ENCODE assay signal across 8 cellular contexts in the genomic region with DNA sequence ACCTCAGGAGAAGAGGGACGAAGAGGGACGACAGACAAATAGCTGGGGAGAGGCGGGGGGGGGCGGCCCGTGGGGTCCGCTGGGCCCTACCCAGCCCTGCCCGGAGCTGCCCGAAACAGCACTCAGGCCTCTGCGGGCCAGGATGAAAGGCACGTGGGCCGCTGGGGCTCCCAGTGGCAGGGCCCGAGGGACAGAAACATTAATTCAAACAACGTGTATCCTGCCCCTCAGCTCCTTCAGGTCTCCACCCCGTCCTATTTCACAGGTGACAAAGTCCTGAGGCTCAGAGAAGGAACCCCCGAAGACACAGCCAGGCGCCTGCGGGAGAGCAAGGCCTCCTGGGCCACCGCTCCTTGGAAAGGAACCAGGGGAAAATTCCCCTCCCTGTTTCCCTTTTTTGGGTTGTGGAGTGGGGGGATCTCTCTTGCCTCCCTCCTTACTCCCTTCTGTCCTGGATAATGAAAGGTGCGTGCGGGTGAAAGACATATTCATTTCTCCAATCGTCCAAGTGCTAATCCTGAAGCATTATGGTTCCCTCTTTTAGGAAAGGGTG.
A peak's percentile ranks its signal among the peaks of the same experiment; 100 is the strongest.
DNase-seq lines count a peak whose midpoint lies in the region; ATAC-seq and TF ChIP-seq lines count a peak whose summit lies in the region.

No MANE protein-coding gene starts in this region.

- H3K36me3 Mint-ChIP-seq in nephron progenitor cell (ENCODE audit: low read depth), result no peaks in the 10 kb centered on the region

- H3K4me1 ChIP-seq in DOHH2 (ENCODE audit: control insufficient read depth, low read length), result peaks cover 7% of the 10 kb centered on the region; the same call in 1 of the 2 replicates

- peaks cover 10% of the 10 kb centered on the region for H3K4me1 Mint-ChIP-seq in nephron progenitor cell

- H3K9me3 ChIP-seq in DOHH2 (ENCODE audit: control insufficient read depth, insufficient read depth, low read length) (no peaks in the 10 kb centered on the region), MG63 (no peaks in the 10 kb centered on the region)

- H3K27me3 Mint-ChIP-seq in nephron progenitor cell (ENCODE audit: low read depth, poor library complexity), result peaks cover 23% of the 10 kb centered on the region

- no peaks in the 10 kb centered on the region for H3K79me2 ChIP-seq in DOHH2 (ENCODE audit: control insufficient read depth, low read length)

- peak overlapping the region; percentile 51 for H3K4me2 ChIP-seq in DOHH2 (ENCODE audit: low read length)

- no peak overlapping the region for H3K27ac Mint-ChIP-seq in nephron progenitor cell

- H3K4me3 Mint-ChIP-seq in nephron progenitor cell, result peak overlapping the region; percentile 92

- H3K36me3 ChIP-seq in DOHH2 (ENCODE audit: control insufficient read depth, low read length) (no peaks in the 10 kb centered on the region), brain microvascular endothelial cell (replicated peaks) (no peaks in the 10 kb centered on the region), MG63 (no peaks in the 10 kb centered on the region)

- no peak for DNase-seq in brain microvascular endothelial cell
- DNase-seq in nephron progenitor cell, result no peak
- DNase-seq in AG08396 (ENCODE audit: low spot score), result no peak
- no peak for DNase-seq in SKM-1 treated with dmso at 0.1 percent for 144 hours (lab: John Stamatoyannopoulos, UW; ENCODE audit: unreplicated experiment)
- DNase-seq in MG63, result no peak

- in situ Hi-C loops in brain microvascular endothelial cell (cut with HindIII; ENCODE audit: low pct_ligation_motif_present, low sequenced_read_pairs), result no loop called here

- H3K9me2 ChIP-seq in DOHH2 (replicated peaks; ENCODE audit: control insufficient read depth, low read length), result no peaks in the 10 kb centered on the region

- no peaks in the 10 kb centered on the region for H4K20me1 ChIP-seq in DOHH2 (ENCODE audit: control insufficient read depth, insufficient read depth, low read depth, low read length)

- H3F3A ChIP-seq in DOHH2 (ENCODE audit: control insufficient read depth, insufficient read depth), result no peaks in the 10 kb centered on the region

- H3K4me3 ChIP-seq in DOHH2 (ENCODE audit: low read length) (no peak overlapping the region; the same call in 1 of the 2 replicates), brain microvascular endothelial cell (ENCODE audit: low read depth, low read length) (peak overlapping the region; percentile 47), MG63 (no peak overlapping the region)

- H3K27me3 ChIP-seq in DOHH2 (ENCODE audit: control insufficient read depth, low read length) (peaks cover 55% of the 10 kb centered on the region), brain microvascular endothelial cell (replicated peaks) (peaks cover 18% of the 10 kb centered on the region), MG63 (peaks cover 16% of the 10 kb centered on the region)

- ATAC-seq in HG02642 (IDR thresholded peaks at IDR 0.05; ENCODE audit: poor library complexity, unreplicated experiment) (peak; percentile 37), GM19455 (IDR thresholded peaks at IDR 0.05; ENCODE audit: unreplicated experiment) (no peak)

- TF ChIP-seq CTCF in DOHH2 (IDR thresholded peaks at IDR 0.05; ENCODE audit: low read depth, low read length, poor library complexity, severe bottlenecking) (no peak), brain microvascular endothelial cell (IDR thresholded peaks at IDR 0.05; ENCODE audit: low read depth, low read length, missing control alignments) (no peak), nephron progenitor cell (IDR thresholded peaks at IDR 0.05) (no peak)

- no peak overlapping the region for H3K27ac ChIP-seq in DOHH2 (ENCODE audit: low read depth, low read length)
- H3K27ac ChIP-seq in brain microvascular endothelial cell, result no peak overlapping the region

- H3K9me3 Mint-ChIP-seq in nephron progenitor cell, result peaks cover 5% of the 10 kb centered on the region
